1 cellular context compared by ENCODE assay signal in genomic region chr9:130914417-130915095, GRCh38.
TF ChIP-seq lines count a peak whose summit lies in the region.

No MANE protein-coding gene starts in this region.

TF ChIP-seq in GM12878, 131 proteins besides CTCF, POLR2A, EP300 and RAD21:
- no peak for TF ChIP-seq ZBTB11 (CRISPR knock-in tag; IDR thresholded peaks at IDR 0.05)
- TF ChIP-seq RBBP5 (conservative IDR thresholded peaks at IDR 0.05), result no peak
- TF ChIP-seq, protein P1, sequence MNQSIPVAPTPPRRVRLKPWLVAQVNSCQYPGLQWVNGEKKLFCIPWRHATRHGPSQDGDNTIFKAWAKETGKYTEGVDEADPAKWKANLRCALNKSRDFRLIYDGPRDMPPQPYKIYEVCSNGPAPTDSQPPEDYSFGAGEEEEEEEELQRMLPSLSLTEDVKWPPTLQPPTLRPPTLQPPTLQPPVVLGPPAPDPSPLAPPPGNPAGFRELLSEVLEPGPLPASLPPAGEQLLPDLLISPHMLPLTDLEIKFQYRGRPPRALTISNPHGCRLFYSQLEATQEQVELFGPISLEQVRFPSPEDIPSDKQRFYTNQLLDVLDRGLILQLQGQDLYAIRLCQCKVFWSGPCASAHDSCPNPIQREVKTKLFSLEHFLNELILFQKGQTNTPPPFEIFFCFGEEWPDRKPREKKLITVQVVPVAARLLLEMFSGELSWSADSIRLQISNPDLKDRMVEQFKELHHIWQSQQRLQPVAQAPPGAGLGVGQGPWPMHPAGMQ (IDR thresholded peaks at IDR 0.05; ENCODE audit: borderline replicate concordance), result no peak
- no peak for TF ChIP-seq JUNB (IDR thresholded peaks at IDR 0.05)
- TF ChIP-seq SMARCA5 (IDR thresholded peaks at IDR 0.05), result no peak
- TF ChIP-seq TCF3 (IDR thresholded peaks at IDR 0.05; ENCODE audit: borderline replicate concordance, insufficient read depth, low read depth, low read length), result no peak
- no peak for TF ChIP-seq HDGF (IDR thresholded peaks at IDR 0.05)
- no peak for TF ChIP-seq RUNX3 (IDR thresholded peaks at IDR 0.05; ENCODE audit: low read length)
- TF ChIP-seq STAT3 (IDR thresholded peaks at IDR 0.05; ENCODE audit: low read depth, low read length), result no peak
- no peak for TF ChIP-seq ATF3 (IDR thresholded peaks at IDR 0.05; ENCODE audit: borderline replicate concordance, extremely low read depth, low read depth, low read length)
- TF ChIP-seq, protein P2, sequence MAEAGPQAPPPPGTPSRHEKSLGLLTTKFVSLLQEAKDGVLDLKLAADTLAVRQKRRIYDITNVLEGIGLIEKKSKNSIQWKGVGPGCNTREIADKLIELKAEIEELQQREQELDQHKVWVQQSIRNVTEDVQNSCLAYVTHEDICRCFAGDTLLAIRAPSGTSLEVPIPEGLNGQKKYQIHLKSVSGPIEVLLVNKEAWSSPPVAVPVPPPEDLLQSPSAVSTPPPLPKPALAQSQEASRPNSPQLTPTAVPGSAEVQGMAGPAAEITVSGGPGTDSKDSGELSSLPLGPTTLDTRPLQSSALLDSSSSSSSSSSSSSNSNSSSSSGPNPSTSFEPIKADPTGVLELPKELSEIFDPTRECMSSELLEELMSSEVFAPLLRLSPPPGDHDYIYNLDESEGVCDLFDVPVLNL (IDR thresholded peaks at IDR 0.05; ENCODE audit: low read depth, low read length), result no peak
- TF ChIP-seq CREM (IDR thresholded peaks at IDR 0.05; ENCODE audit: low read depth), result no peak
